In the genomic region with DNA sequence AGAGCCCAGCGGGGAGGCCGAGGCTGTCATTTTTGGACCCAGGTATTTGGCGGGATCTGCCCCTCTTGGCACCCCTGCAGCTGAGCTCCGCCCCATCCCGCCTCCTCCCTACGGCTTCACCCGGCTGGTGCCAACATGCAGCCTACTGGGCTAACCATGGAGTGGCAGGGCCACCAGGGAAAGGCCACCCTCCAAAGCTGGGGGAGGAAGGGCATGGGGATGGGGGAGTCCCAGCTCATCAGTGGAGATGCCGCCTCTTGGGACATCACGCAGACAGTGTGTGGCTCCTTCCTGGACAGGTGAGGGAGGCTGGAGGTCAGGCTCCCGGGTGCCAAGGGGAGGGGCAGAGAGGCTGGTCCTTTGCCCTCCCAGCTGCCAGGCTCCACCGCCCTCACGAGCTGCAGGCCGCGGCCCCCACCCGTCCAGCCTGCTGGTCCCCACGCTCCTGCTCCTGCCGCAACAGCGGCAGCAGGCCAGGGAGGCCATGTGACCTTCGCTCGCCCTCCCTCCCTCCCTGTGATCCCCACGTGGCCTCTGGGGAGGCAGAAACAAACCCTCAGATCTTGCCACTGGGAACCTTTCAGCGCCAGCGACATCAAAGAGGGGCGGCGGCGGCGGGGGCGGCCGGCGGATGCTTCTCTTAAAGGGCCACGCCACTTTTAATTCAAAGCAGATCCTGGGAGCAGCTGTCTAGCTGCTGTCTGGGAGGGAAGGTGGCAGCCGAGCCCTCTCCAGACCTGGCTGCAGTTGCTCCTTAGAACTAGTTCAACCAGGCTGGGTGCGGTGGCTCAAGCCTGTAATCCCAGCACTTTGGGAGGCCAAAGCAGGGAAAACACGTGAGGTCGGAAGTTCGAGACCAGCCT, we compare ENCODE assay signal across 8 cellular contexts.
DNase-seq lines count a peak whose midpoint lies in the region; ATAC-seq and TF ChIP-seq lines count a peak whose summit lies in the region.

No MANE protein-coding gene starts in this region.

- CTCF ChIA-PET in GM10248 (lab: Yijun Ruan, JAX), result interaction anchor here (1.2 to 2.7 kb wide), 5 partner anchors 8 to 186 kb away, joined by 3 to 22 read pairs (median 4); no protein-coding TSS in a partner anchor

- H3K27ac ChIP-seq in angular gyrus (ENCODE audit: low read depth, low read length) (peak overlapping the region; percentile 52), skin epidermis (peak overlapping the region in 15 of 21 experiments; percentile 4 to 68 (median 50))

- POLR2A ChIA-PET in GM10248 (lab: Yijun Ruan, JAX), result interaction anchor here (0.6 to 1.4 kb wide), 2 partner anchors 9 to 165 kb away, joined by 6 to 8 read pairs; no protein-coding TSS in a partner anchor

- H3K4me3 ChIP-seq in skin epidermis, result peak overlapping the region in 3 of 7 experiments; percentile 6 to 16 (median 9)

- ATAC-seq in HG02588 (IDR thresholded peaks at IDR 0.05; ENCODE audit: unreplicated experiment) (no peak), HG02571 (IDR thresholded peaks at IDR 0.05; ENCODE audit: unreplicated experiment) (no peak)

- TF ChIP-seq CTCF in GM10248 (IDR thresholded peaks at IDR 0.05; ENCODE audit: control extremely low read depth, extremely low read depth, low read depth, missing control alignments), result no peak

- DNase-seq in GM10248 (ENCODE audit: extremely low spot score) (peak; percentile 95), Kasumi-1 (lab: John Stamatoyannopoulos, UW) (peak; percentile 96), T-helper 1 cell (peak; percentile 76 to 88 (median 82)), hypothalamus (lab: John Stamatoyannopoulos, UW) (peak; percentile 20 to 91 (median 77))
